Comparison of ENCODE assay signal across 12 cellular contexts in genomic region chr6:5175635-5176034, GRCh38.
DNase-seq lines count a peak whose midpoint lies in the region; ATAC-seq and TF ChIP-seq lines count a peak whose summit lies in the region.
"Had no signal": no experiment of that assay in that cellular context is flagged by ENCODE, and none has a peak within 500 bp of the region (broad histone marks: within the 10 kb centered on the region; RNA-seq: fewer than 3 reads in every experiment).

No MANE protein-coding gene starts in this region.

- H3K36me3 Mint-ChIP-seq in activated naive CD8-positive, alpha-beta T cell treated with anti-CD3 and anti-CD28 coated beads for 36 hours, result peaks cover 7% of the 10 kb centered on the region
- H3K36me3 Mint-ChIP-seq in stimulated activated naive B cell treated with anti-CD40 and anti-IgM and Interleukin-4, amounts not matched to agents 10 μg/mL and 1 μg/mL and 100 μg/mL, for 72 hours, result peaks cover 3 to 12% of the 10 kb centered on the region in 2 donors

- H3K27me3 ChIP-seq in Loucy (ENCODE audit: insufficient read depth, low read length, poor library complexity, severe bottlenecking), result no peaks in the 10 kb centered on the region
- H3K27me3 ChIP-seq: heart left ventricle had no signal

- H3K4me3 Mint-ChIP-seq in activated naive CD8-positive, alpha-beta T cell treated with anti-CD3 and anti-CD28 coated beads for 36 hours, result no peak overlapping the region
- peak overlapping the region in 1 of 2 donors; percentile 13 for H3K4me3 Mint-ChIP-seq in stimulated activated naive B cell treated with anti-CD40 and anti-IgM and Interleukin-4, amounts not matched to agents 10 μg/mL and 1 μg/mL and 100 μg/mL, for 72 hours

- peaks cover 2% of the 10 kb centered on the region for H3K9me3 Mint-ChIP-seq in activated naive CD8-positive, alpha-beta T cell treated with anti-CD3 and anti-CD28 coated beads for 36 hours
- peaks cover 0 to 2% of the 10 kb centered on the region in 2 donors for H3K9me3 Mint-ChIP-seq in stimulated activated naive B cell treated with anti-CD40 and anti-IgM and Interleukin-4, amounts not matched to agents 10 μg/mL and 1 μg/mL and 100 μg/mL, for 72 hours

- H3K9me3 ChIP-seq in Loucy (ENCODE audit: insufficient read depth, low read depth, low read length), result no peaks in the 10 kb centered on the region
- H3K9me3 ChIP-seq: heart left ventricle had no signal

- H3K4me3 ChIP-seq in Loucy (ENCODE audit: low read length, poor library complexity, severe bottlenecking), result no peak overlapping the region
- H3K4me3 ChIP-seq: heart left ventricle had no signal

- no peaks in the 10 kb centered on the region for H3K27me3 Mint-ChIP-seq in activated naive CD8-positive, alpha-beta T cell treated with anti-CD3 and anti-CD28 coated beads for 36 hours
- H3K27me3 Mint-ChIP-seq in stimulated activated naive B cell treated with anti-CD40 and anti-IgM and Interleukin-4, amounts not matched to agents 10 μg/mL and 1 μg/mL and 100 μg/mL, for 72 hours, result no peaks in the 10 kb centered on the region

- peak in 1 of 2 donors; percentile 44 for ATAC-seq in stimulated activated naive B cell treated with anti-CD40 and anti-IgM and Interleukin-4, amounts not matched to agents 10 μg/mL and 1 μg/mL and 100 μg/mL, for 72 hours (replicated peaks)
- ATAC-seq in HG03139 (IDR thresholded peaks at IDR 0.05; ENCODE audit: unreplicated experiment), result no peak
- ATAC-seq in HG03159 (IDR thresholded peaks at IDR 0.05; ENCODE audit: unreplicated experiment), result no peak
- no peak for ATAC-seq in GM18520 (IDR thresholded peaks at IDR 0.05; ENCODE audit: unreplicated experiment)
- ATAC-seq: heart left ventricle, left cardiac atrium had no signal

- H3F3A ChIP-seq in Loucy (ENCODE audit: low read depth), result no peaks in the 10 kb centered on the region

- H3K36me3 ChIP-seq in Loucy (ENCODE audit: insufficient read depth, low read length), result no peaks in the 10 kb centered on the region
- H3K36me3 ChIP-seq: heart left ventricle had no signal

- H3K79me2 ChIP-seq in Loucy (ENCODE audit: insufficient read depth, low read length), result no peaks in the 10 kb centered on the region

- peaks cover 57% of the 10 kb centered on the region for H3K4me1 Mint-ChIP-seq in activated naive CD8-positive, alpha-beta T cell treated with anti-CD3 and anti-CD28 coated beads for 36 hours
- H3K4me1 Mint-ChIP-seq in stimulated activated naive B cell treated with anti-CD40 and anti-IgM and Interleukin-4, amounts not matched to agents 10 μg/mL and 1 μg/mL and 100 μg/mL, for 72 hours, result peaks cover 21 to 53% of the 10 kb centered on the region in 2 donors

- H3K9ac ChIP-seq in Loucy (ENCODE audit: low read depth, low read length, poor library complexity, severe bottlenecking), result peak overlapping the region; percentile 32

- H3K4me2 ChIP-seq in Loucy (ENCODE audit: low read depth, low read length, poor library complexity, severe bottlenecking), result peak overlapping the region; percentile 66

- H4K20me1 ChIP-seq in Loucy (ENCODE audit: insufficient read depth, low read length, poor library complexity, severe bottlenecking), result no peaks in the 10 kb centered on the region

- H3K27ac Mint-ChIP-seq in activated naive CD8-positive, alpha-beta T cell treated with anti-CD3 and anti-CD28 coated beads for 36 hours, result peak overlapping the region; percentile 86
- H3K27ac Mint-ChIP-seq in stimulated activated naive B cell treated with anti-CD40 and anti-IgM and Interleukin-4, amounts not matched to agents 10 μg/mL and 1 μg/mL and 100 μg/mL, for 72 hours, result peak overlapping the region; percentile 76

- DNase-seq in activated gamma-delta T cell treated with Interleukin-2 at 50 U/mL for 16 hours (peak; percentile 6), activated gamma-delta T cell (lab: John Stamatoyannopoulos, UW) (no peak)
- no peak for DNase-seq in activated naive CD8-positive, alpha-beta T cell treated with anti-CD3 and anti-CD28 coated beads for 36 hours
- no peak for DNase-seq in stimulated activated naive B cell treated with anti-CD40 and anti-IgM and Interleukin-4, amounts not matched to agents 10 μg/mL and 1 μg/mL and 100 μg/mL, for 72 hours
- DNase-seq: activated CD4-positive, CD25-positive, alpha-beta regulatory T cell treated with anti-CD3 and anti-CD28 coated beads, Interleukin-2, amount 50 U/mL, for 72 hours; cerebellar nuclear complex; heart left ventricle; left cardiac atrium had no signal

- no peak overlapping the region for H2AFZ ChIP-seq in Loucy (ENCODE audit: low read length)

- peaks cover 36% of the 10 kb centered on the region for H3K4me1 ChIP-seq in Loucy (ENCODE audit: insufficient read depth, low read length, poor library complexity, severe bottlenecking)

- H3K9me2 ChIP-seq in Loucy (replicated peaks; ENCODE audit: low read depth, low read length), result no peaks in the 10 kb centered on the region

- no peak for TF ChIP-seq CTCF in Loucy (conservative IDR thresholded peaks at IDR 0.05; ENCODE audit: low read length)
